Comparison of ENCODE assay signal across 9 cellular contexts in the genomic region with DNA sequence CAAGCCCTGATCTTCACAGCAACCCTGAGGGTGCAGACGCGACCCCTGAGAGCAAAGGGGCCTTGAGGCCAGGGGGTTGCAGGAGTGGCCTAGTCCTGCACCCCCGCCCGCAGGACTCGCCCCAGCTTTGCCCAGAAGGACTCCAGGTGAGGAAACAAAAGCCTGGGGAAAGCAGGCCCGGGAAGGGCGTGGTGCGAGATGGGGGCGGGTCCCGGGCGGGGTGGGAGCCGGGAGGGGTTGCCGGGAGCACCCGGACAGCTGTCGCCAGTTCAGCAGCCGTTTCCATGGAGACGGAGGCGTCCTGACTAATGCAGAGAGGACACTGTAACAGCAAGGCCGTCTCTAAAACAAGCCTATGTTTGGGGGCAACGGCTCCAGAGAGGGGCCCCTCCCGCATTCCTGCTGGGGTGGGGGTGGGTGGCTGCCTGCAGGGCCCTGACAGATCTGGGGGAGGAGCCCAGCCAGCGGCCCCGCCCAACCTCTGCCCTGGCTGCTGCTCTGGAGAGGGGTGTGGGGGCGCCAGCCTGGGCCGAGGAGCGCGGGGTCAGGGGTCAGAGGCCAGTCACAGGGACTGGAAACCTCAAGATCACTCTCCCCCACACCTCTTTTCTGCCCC. TPM values are rescaled to one million over a fixed set of nuclear protein-coding genes. Genes with fewer than 3 reads are reported as not detected.
DNase-seq lines count a peak whose midpoint lies in the region; ATAC-seq and TF ChIP-seq lines count a peak whose summit lies in the region.
"Had no signal": no experiment of that assay in that cellular context is flagged by ENCODE, and none has a peak within 500 bp of the region (broad histone marks: within the 10 kb centered on the region; RNA-seq: fewer than 3 reads in every experiment).

No MANE protein-coding gene starts in this region.

- H3K27me3 ChIP-seq in tibial nerve: no peaks in the 10 kb centered on the region

- H3K36me3 ChIP-seq in tibial nerve: no peaks in the 10 kb centered on the region

- TF ChIP-seq POLR2A in tibial nerve (IDR thresholded peaks at IDR 0.05): no peak

- peak in 1 of 2 donors; percentile 7 for TF ChIP-seq EP300 in tibial nerve (IDR thresholded peaks at IDR 0.05)

- peak overlapping the region; percentile 4 for H3K4me3 ChIP-seq in coronary artery
- peak overlapping the region in 1 of 4 donors; percentile 18 for H3K4me3 ChIP-seq in tibial nerve

- WGBS in tibial nerve, 2 donors: 16 to 17% methylated on average over 25 to 27 of the region's 27 CpGs

- peak; percentile 77 for ATAC-seq in left colon

- no peak for TF ChIP-seq CTCF in coronary artery (IDR thresholded peaks at IDR 0.05)
- TF ChIP-seq CTCF in tibial nerve (IDR thresholded peaks at IDR 0.05): no peak

- intact Hi-C loops in left colon (cut with DNase I, micrococcal nuclease): no loop called here

- no peaks in the 10 kb centered on the region for H3K9me3 ChIP-seq in tibial nerve

- H3K27ac ChIP-seq in coronary artery: peak overlapping the region; percentile 34 to 75
- H3K27ac ChIP-seq in tibial nerve: peak overlapping the region in 3 of 4 donors; percentile 78 to 88 (median 85)
- H3K27ac ChIP-seq: epithelial cell of prostate had no signal

- peaks cover 0 to 85% (median 57%) of the 10 kb centered on the region in 4 donors for H3K4me1 ChIP-seq in tibial nerve

- DNase-seq in GM04504 (ENCODE audit: low read depth) (peak; percentile 75), NCI-H226 (peak; percentile 87), coronary artery (ENCODE audit: low spot score) (peak; percentile 90), left colon (peak; percentile 91 to 96), tibial nerve (ENCODE audit: low spot score in 2 of 2) (peak; percentile 55 to 58), GM19240 (ENCODE audit: insufficient read length, low spot score) (no peak)
- DNase-seq in activated CD4-positive, CD25-positive, alpha-beta regulatory T cell (lab: John Stamatoyannopoulos, UW): no peak
- no peak for DNase-seq in stimulated activated CD4-positive, alpha-beta T cell treated with anti-CD3 and anti-CD28 coated beads, Interleukin-12 subunit alpha, Interleukin-12 subunit beta, amount 100 ng/mL, for 4 hours

RNA-seq across cellular contexts. Expression of a gene that starts 3.0 kb away (rescaled TPM):
- total RNA-seq in left colon: 1 to 10 TPM; 4.1 to 8.3 TPM
- 10 to 100 TPM in 2 of 4 donors, 1 to 10 TPM in 2; 5.7 to 13.6 (median 9.9) TPM for total RNA-seq in tibial nerve

RNA-seq across cellular contexts. Expression of a gene that starts 20.0 kb away (rescaled TPM):
- 10 to 100 TPM; 10.7 to 12.5 TPM for total RNA-seq in left colon
- total RNA-seq in tibial nerve: 10 to 100 TPM; 24.3 to 46.2 (median 32.8) TPM

RNA-seq across cellular contexts. Expression of a gene that starts 34.7 kb away (rescaled TPM):
- 1,000 to 10,000 TPM in 1 of 2 donors, 100 to 1,000 TPM in 1; 723 to 1,005 TPM for total RNA-seq in left colon
- total RNA-seq in tibial nerve: 1 to 10 TPM in 1 of 4 donors, under 1 TPM in 2, not detected in 1; 0.20 to 2.9 (median 0.60) TPM

Comparison
In these comparisons a context has a peak if more than half of its experiments do, and no peak if none do; other contexts are left out.
1. DNase-seq: peak in GM04504 (single experiment), NCI-H226 (single experiment), coronary artery (single experiment), left colon (2 of 2) and tibial nerve (2 of 2); none in GM19240 (single experiment), activated CD4-positive, CD25-positive, alpha-beta regulatory T cell (0 of 4) and stimulated activated CD4-positive, alpha-beta T cell treated with anti-CD3 and anti-CD28 coated beads, Interleukin-12 subunit alpha, Interleukin-12 subunit beta, amount 100 ng/mL, for 4 hours (single experiment).
2. RNA of a gene that starts 34.7 kb away (total RNA-seq): 723 to 1,005 TPM in left colon; 0.20 to 2.9 TPM in tibial nerve; every median in the first group is over 100 times any median in the second.